Comparison of ENCODE assay signal across 15 cellular contexts in genomic region chr9:121648799-121649198, GRCh38. TPM values are rescaled to one million over a fixed set of nuclear protein-coding genes. Genes with fewer than 3 reads are reported as not detected.
"Had no signal": no experiment of that assay in that cellular context is flagged by ENCODE, and none has a peak within 500 bp of the region (broad histone marks: within the 10 kb centered on the region; RNA-seq: fewer than 3 reads in every experiment).

No MANE protein-coding gene starts in this region.

- H3K27ac Mint-ChIP-seq: activated naive CD8-positive, alpha-beta T cell treated with anti-CD3 and anti-CD28 coated beads, Interleukin-2, amount 10 ng/mL, durations not matched to agents 7 days and 5 days; activated T-cell treated with anti-CD3 and anti-CD28 coated beads, Interleukin-2, amount 50 U/mL, for 24 hours; stimulated activated naive B cell treated with anti-CD40 and anti-IgM and Interleukin-4, amounts not matched to agents 10 μg/mL and 1 μg/mL and 100 μg/mL, for 72 hours had no signal

- H3K9me3 ChIP-seq: breast epithelium, right atrium auricular region, suprapubic skin had no signal

- H3K4me3 Mint-ChIP-seq: activated naive CD8-positive, alpha-beta T cell treated with anti-CD3 and anti-CD28 coated beads, Interleukin-2, amount 10 ng/mL, durations not matched to agents 7 days and 5 days; activated T-cell treated with anti-CD3 and anti-CD28 coated beads, Interleukin-2, amount 50 U/mL, for 24 hours; stimulated activated naive B cell treated with anti-CD40 and anti-IgM and Interleukin-4, amounts not matched to agents 10 μg/mL and 1 μg/mL and 100 μg/mL, for 72 hours had no signal

- H3K36me3 Mint-ChIP-seq: activated naive CD8-positive, alpha-beta T cell treated with anti-CD3 and anti-CD28 coated beads, Interleukin-2, amount 10 ng/mL, durations not matched to agents 7 days and 5 days had no signal

- H3K36me3 ChIP-seq: breast epithelium, right atrium auricular region, suprapubic skin had no signal

- H3K27ac ChIP-seq: breast epithelium, suprapubic skin had no signal

- H3K4me3 ChIP-seq: breast epithelium, dorsolateral prefrontal cortex, right atrium auricular region, smooth muscle cell, suprapubic skin had no signal

- H3K27me3 ChIP-seq: breast epithelium, dorsolateral prefrontal cortex, right atrium auricular region had no signal

- DNase-seq: activated gamma-delta T cell; activated naive CD8-positive, alpha-beta T cell treated with anti-CD3 and anti-CD28 coated beads, Interleukin-2, amount 10 ng/mL, durations not matched to agents 7 days and 5 days; activated T-cell treated with anti-CD3 and anti-CD28 coated beads, Interleukin-2, amount 50 U/mL, for 24 hours; anterior cingulate cortex; hippocampal formation; stimulated activated CD4-positive, alpha-beta T cell treated with anti-CD3 and anti-CD28 coated beads, Interleukin-1b, Interleukin-23, amount 100 ng/mL, for 48 hours; stimulated activated naive B cell treated with anti-CD40 and anti-IgM and Interleukin-4, amounts not matched to agents 10 μg/mL and 1 μg/mL and 100 μg/mL, for 72 hours had no signal

- H3K9me3 Mint-ChIP-seq: activated naive CD8-positive, alpha-beta T cell treated with anti-CD3 and anti-CD28 coated beads, Interleukin-2, amount 10 ng/mL, durations not matched to agents 7 days and 5 days; activated T-cell treated with anti-CD3 and anti-CD28 coated beads, Interleukin-2, amount 50 U/mL, for 24 hours; stimulated activated naive B cell treated with anti-CD40 and anti-IgM and Interleukin-4, amounts not matched to agents 10 μg/mL and 1 μg/mL and 100 μg/mL, for 72 hours had no signal

- H3K4me2 ChIP-seq: smooth muscle cell had no signal

- ATAC-seq: activated CD4-positive, CD25-positive, alpha-beta regulatory T cell treated with anti-CD3 and anti-CD28 coated beads, Interleukin-2, amount 50 U/mL, for 24 hours; esophagus mucosa; stimulated activated naive B cell treated with anti-CD40 and anti-IgM and Interleukin-4, amounts not matched to agents 10 μg/mL and 1 μg/mL and 100 μg/mL, for 72 hours had no signal

RNA-seq across cellular contexts. Expression of gene DAB2IP, which starts 2.6 kb away (rescaled TPM):
- total RNA-seq: T-helper 2 cell treated with Interferon-gamma antibody and Interleukin-4, amounts not matched to agents 100 ng/mL and 5 ng/mL, for 36 hours had no signal
